In the genomic region with DNA sequence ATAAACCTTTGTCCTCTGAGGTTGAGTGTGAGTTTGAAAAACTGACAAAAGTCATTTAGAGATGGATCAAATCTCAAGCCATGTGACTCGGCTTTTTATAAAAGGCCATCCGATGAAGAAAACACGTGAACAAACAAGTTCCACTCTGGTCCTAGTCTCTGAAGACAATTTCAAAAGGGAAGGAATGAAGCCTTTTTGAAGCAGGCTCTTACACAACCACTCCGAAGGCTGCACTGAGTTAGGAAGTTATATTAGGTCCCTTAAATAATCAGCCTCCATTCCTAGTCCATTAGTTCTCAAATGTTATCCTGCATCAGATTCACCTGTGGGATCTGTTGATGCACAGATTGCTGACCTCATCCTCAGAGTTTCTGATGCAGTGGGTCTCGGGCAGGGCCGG, we compare ENCODE assay signal across 16 cellular contexts.
DNase-seq lines count a peak whose midpoint lies in the region; ATAC-seq and TF ChIP-seq lines count a peak whose summit lies in the region.
"Had no signal": no experiment of that assay in that cellular context is flagged by ENCODE, and none has a peak within 500 bp of the region (broad histone marks: within the 10 kb centered on the region; RNA-seq: fewer than 3 reads in every experiment).

No MANE protein-coding gene starts in this region.

- TF ChIP-seq CTCF in GM23338 (conservative IDR thresholded peaks at IDR 0.05; ENCODE audit: low read depth in 2 of 2) (no peak), MM.1S (IDR thresholded peaks at IDR 0.05; ENCODE audit: low read length) (no peak), esophagus muscularis mucosa (IDR thresholded peaks at IDR 0.05) (no peak), thyroid gland (IDR thresholded peaks at IDR 0.05) (no peak), CD14-positive monocyte (IDR thresholded peaks at IDR 0.05) (no peak), upper lobe of left lung (IDR thresholded peaks at IDR 0.05) (no peak)

- H3K9me3 Mint-ChIP-seq in GM23338 (no peaks in the 10 kb centered on the region), CD14-positive monocyte (no peaks in the 10 kb centered on the region)
- H3K9me3 Mint-ChIP-seq: CD8-positive, alpha-beta T cell had no signal

- H4K20me1 ChIP-seq in GM23338 (replicated peaks; ENCODE audit: insufficient read depth) (no peaks in the 10 kb centered on the region), MM.1S (ENCODE audit: insufficient read depth, low read length) (no peaks in the 10 kb centered on the region)

- ATAC-seq in GM23338 = no peak
- no peak for ATAC-seq in upper lobe of left lung (ENCODE audit: low FRiP score in 2 of 2)
- ATAC-seq: CD8-positive, alpha-beta T cell had no signal

- peaks cover 18% of the 10 kb centered on the region for H3K4me1 ChIP-seq in GM23338 (ENCODE audit: insufficient read depth)
- peaks cover 70% of the 10 kb centered on the region for H3K4me1 ChIP-seq in MM.1S (ENCODE audit: low read length)
- peaks cover 0 to 11% (median 6%) of the 10 kb centered on the region in 4 donors for H3K4me1 ChIP-seq in esophagus muscularis mucosa
- H3K4me1 ChIP-seq in thyroid gland = peaks cover 3 to 21% of the 10 kb centered on the region in 2 donors
- peaks cover 0 to 3% (median under 1%) of the 10 kb centered on the region in 4 donors for H3K4me1 ChIP-seq in upper lobe of left lung

- no peak overlapping the region for H3K4me2 ChIP-seq in GM23338
- peak overlapping the region; percentile 48 for H3K4me2 ChIP-seq in MM.1S (ENCODE audit: low read depth, low read length)

- H3K27me3 ChIP-seq in GM23338 (ENCODE audit: insufficient read depth) (no peaks in the 10 kb centered on the region), MM.1S (replicated peaks; ENCODE audit: insufficient read depth, low read length) (no peaks in the 10 kb centered on the region), esophagus muscularis mucosa (no peaks in the 10 kb centered on the region), thyroid gland (no peaks in the 10 kb centered on the region), upper lobe of left lung (no peaks in the 10 kb centered on the region)

- intact Hi-C loops in esophagus muscularis mucosa (cut with DNase I) = no loop called here
- intact Hi-C loops in thyroid gland (cut with DNase I) = loop anchor here (10.0 kb wide), 1 partner anchor 169 kb away; the partner anchor contains the start of gene HMHB1
- intact Hi-C loops in CD14-positive monocyte (cut with micrococcal nuclease) = no loop called here

- no peak for TF ChIP-seq POLR2A in esophagus muscularis mucosa (IDR thresholded peaks at IDR 0.05; ENCODE audit: low read depth)
- no peak for TF ChIP-seq POLR2A in thyroid gland (IDR thresholded peaks at IDR 0.05)
- TF ChIP-seq POLR2A in upper lobe of left lung (IDR thresholded peaks at IDR 0.05) = no peak

- H3K27me3 Mint-ChIP-seq in GM23338 (ENCODE audit: insufficient read depth, low read depth, poor library complexity) = no peaks in the 10 kb centered on the region
- no peaks in the 10 kb centered on the region for H3K27me3 Mint-ChIP-seq in CD14-positive monocyte (ENCODE audit: low read depth in 3 of 3)
- H3K27me3 Mint-ChIP-seq: CD4-positive, CD25-positive, alpha-beta regulatory T cell had no signal

- WGBS in esophagus muscularis mucosa = 92% methylated on average over 6 of the region's 6 CpGs
- WGBS in thyroid gland, 2 donors = 95 to 99% methylated on average over 6 of the region's 6 CpGs
- 92 to 97% methylated on average over 6 of the region's 6 CpGs for WGBS in upper lobe of left lung, 2 donors

- H3K9me3 ChIP-seq in MM.1S (replicated peaks; ENCODE audit: insufficient read depth, low read length) (no peaks in the 10 kb centered on the region), esophagus muscularis mucosa (no peaks in the 10 kb centered on the region), thyroid gland (no peaks in the 10 kb centered on the region), upper lobe of left lung (no peaks in the 10 kb centered on the region)

- H3K27ac ChIP-seq in GM23338 (ENCODE audit: low read depth) = no peak overlapping the region
- peak overlapping the region; percentile 51; the same call in 1 of the 2 replicates for H3K27ac ChIP-seq in MM.1S (ENCODE audit: low read length)
- H3K27ac ChIP-seq in esophagus muscularis mucosa (replicated peaks in 1 of 4) = no peak overlapping the region
- no peak overlapping the region for H3K27ac ChIP-seq in thyroid gland
- H3K27ac ChIP-seq in upper lobe of left lung = no peak overlapping the region

- H3K36me3 ChIP-seq in GM23338 (ENCODE audit: insufficient read depth) (no peaks in the 10 kb centered on the region), MM.1S (replicated peaks; ENCODE audit: insufficient read depth, low read length) (no peaks in the 10 kb centered on the region), esophagus muscularis mucosa (no peaks in the 10 kb centered on the region), thyroid gland (no peaks in the 10 kb centered on the region), upper lobe of left lung (no peaks in the 10 kb centered on the region)

- H3K4me3 Mint-ChIP-seq in GM23338 = no peak overlapping the region
- H3K4me3 Mint-ChIP-seq in CD14-positive monocyte = no peak overlapping the region
- H3K4me3 Mint-ChIP-seq: CD4-positive, CD25-positive, alpha-beta regulatory T cell; CD8-positive, alpha-beta T cell had no signal

- H3K4me1 Mint-ChIP-seq in GM23338 (peaks cover 18% of the 10 kb centered on the region), CD14-positive monocyte (peaks cover 10% of the 10 kb centered on the region)

- H3K4me3 ChIP-seq in GM23338 = no peak overlapping the region
- 0 out of 2 replicates have a peak overlapping the region, but pooled peaks have one; percentile 6 for H3K4me3 ChIP-seq in MM.1S (ENCODE audit: low read length)
- H3K4me3 ChIP-seq in esophagus muscularis mucosa = no peak overlapping the region
- H3K4me3 ChIP-seq in thyroid gland (replicated peaks in 1 of 3) = no peak overlapping the region
- no peak overlapping the region for H3K4me3 ChIP-seq in upper lobe of left lung

- H3K36me3 Mint-ChIP-seq in GM23338 (ENCODE audit: low read depth) (no peaks in the 10 kb centered on the region), CD14-positive monocyte (no peaks in the 10 kb centered on the region)
- H3K36me3 Mint-ChIP-seq: CD4-positive, CD25-positive, alpha-beta regulatory T cell; CD8-positive, alpha-beta T cell had no signal

- TF ChIP-seq EP300 in esophagus muscularis mucosa (IDR thresholded peaks at IDR 0.05) (no peak), upper lobe of left lung (IDR thresholded peaks at IDR 0.05) (no peak)

- H3K79me2 ChIP-seq in GM23338 (replicated peaks; ENCODE audit: insufficient read depth) (no peaks in the 10 kb centered on the region), MM.1S (ENCODE audit: low read length) (no peaks in the 10 kb centered on the region)

- DNase-seq in GM23338 (ENCODE audit: low spot score) (no peak), MM.1S (no peak), esophagus muscularis mucosa (ENCODE audit: extremely low spot score) (peak; percentile 7), thyroid gland (no peak), CD14-positive monocyte (ENCODE audit: low spot score) (no peak), upper lobe of left lung (no peak)
- DNase-seq: 8988T; C1 segment of cervical spinal cord; CD4-positive, CD25-positive, alpha-beta regulatory T cell; CD8-positive, alpha-beta T cell; DMS53; DMS79 treated with DMSO at 0.1 percent for 48 hours; GF-D8; GOT3; H7; HCEC 1CT had no signal

- H3K9me2 ChIP-seq in GM23338 (ENCODE audit: insufficient read depth) (peaks cover 11% of the 10 kb centered on the region), MM.1S (replicated peaks; ENCODE audit: insufficient read depth, low read length) (no peaks in the 10 kb centered on the region)

- H3F3A ChIP-seq in GM23338 (replicated peaks; ENCODE audit: low read depth) = no peaks in the 10 kb centered on the region
- peaks cover 25% of the 10 kb centered on the region for H3F3A ChIP-seq in MM.1S (ENCODE audit: insufficient read depth, low read length)

- H2AFZ ChIP-seq in GM23338 (peak overlapping the region; percentile 66; the same call in 1 of the 2 replicates), MM.1S (ENCODE audit: low read length) (no peak overlapping the region)

- H3K9ac ChIP-seq in MM.1S (ENCODE audit: low read length) = no peak overlapping the region

- no peak overlapping the region for H3K27ac Mint-ChIP-seq in GM23338
- peak overlapping the region in 1 of 7 donors; percentile 28 for H3K27ac Mint-ChIP-seq in CD14-positive monocyte
- H3K27ac Mint-ChIP-seq: CD4-positive, CD25-positive, alpha-beta regulatory T cell; CD8-positive, alpha-beta T cell had no signal

TF ChIP-seq in GM23338, 12 proteins besides CTCF, POLR2A, EP300 and RAD21 (continues in another document):
- TF ChIP-seq, protein P1, sequence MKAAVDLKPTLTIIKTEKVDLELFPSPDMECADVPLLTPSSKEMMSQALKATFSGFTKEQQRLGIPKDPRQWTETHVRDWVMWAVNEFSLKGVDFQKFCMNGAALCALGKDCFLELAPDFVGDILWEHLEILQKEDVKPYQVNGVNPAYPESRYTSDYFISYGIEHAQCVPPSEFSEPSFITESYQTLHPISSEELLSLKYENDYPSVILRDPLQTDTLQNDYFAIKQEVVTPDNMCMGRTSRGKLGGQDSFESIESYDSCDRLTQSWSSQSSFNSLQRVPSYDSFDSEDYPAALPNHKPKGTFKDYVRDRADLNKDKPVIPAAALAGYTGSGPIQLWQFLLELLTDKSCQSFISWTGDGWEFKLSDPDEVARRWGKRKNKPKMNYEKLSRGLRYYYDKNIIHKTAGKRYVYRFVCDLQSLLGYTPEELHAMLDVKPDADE (IDR thresholded peaks at IDR 0.05) = no peak
